8 cellular contexts compared by ENCODE assay signal in the genomic region with DNA sequence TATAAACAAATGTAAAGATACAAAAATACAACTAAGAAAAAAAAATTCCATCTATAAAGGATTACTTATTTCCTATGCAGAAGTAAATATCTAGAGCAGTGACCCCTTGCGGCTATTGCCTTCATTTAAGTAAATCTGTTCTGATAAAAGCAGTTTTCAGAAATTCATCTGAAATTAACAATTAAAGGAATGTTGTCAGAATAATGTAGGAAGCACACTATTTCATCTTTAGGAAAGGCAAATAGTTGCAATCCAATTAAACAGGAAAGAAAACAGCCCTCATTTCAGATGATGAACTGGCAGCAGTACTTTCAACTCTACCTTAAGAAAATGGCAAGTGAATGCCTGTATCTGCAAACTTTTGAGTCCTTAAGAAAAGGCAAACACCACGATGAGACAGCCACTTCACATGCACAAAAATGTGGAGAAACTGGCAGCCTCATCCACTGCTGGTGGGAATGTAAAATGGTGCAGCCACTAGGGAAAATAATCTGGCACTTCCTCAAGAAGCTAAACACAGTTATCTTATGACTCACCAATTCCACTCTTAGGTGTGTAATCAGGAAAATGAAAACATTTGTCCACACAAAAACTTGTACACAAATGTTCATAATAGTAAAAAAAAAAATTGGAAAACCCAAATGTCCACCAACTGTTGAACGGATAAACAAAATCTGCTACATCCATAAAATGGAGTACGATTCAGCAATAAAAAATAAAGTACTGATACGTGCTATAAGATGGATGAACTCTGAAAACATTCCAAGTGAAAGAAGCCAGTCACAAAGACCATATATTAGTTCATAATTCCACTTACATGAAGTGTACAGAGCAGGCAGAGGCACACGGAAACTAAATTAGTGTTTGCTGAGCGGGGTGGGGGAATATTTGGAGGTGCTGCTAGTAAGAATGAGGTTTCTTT. TPM values are rescaled to one million over a fixed set of nuclear protein-coding genes. Genes with fewer than 3 reads are reported as not detected.
DNase-seq lines count a peak whose midpoint lies in the region; ATAC-seq and TF ChIP-seq lines count a peak whose summit lies in the region.

No MANE protein-coding gene starts in this region.

- no peak for ATAC-seq in HG03354 (IDR thresholded peaks at IDR 0.05; ENCODE audit: poor library complexity, severe bottlenecking, unreplicated experiment)
- no peak for ATAC-seq in HG02623 (IDR thresholded peaks at IDR 0.05; ENCODE audit: unreplicated experiment)

- H3K27me3 ChIP-seq in tibial nerve: no peaks in the 10 kb centered on the region

- DNase-seq in DMS114 treated with DMSO at 0.1 percent for 48 hours (lab: John Stamatoyannopoulos, UW; ENCODE audit: unreplicated experiment) (peak; percentile 18), HT1080 (ENCODE audit: low read depth) (peak; percentile 58), amniotic stem cell (lab: John Stamatoyannopoulos, UW) (peak; percentile 40), kidney glomerular epithelial cell (lab: John Stamatoyannopoulos, UW) (peak; percentile 56), tibial nerve (ENCODE audit: low spot score in 2 of 2) (peak in 1 of 2 donors; percentile 31), NCI-H524 treated with DMSO at 0.1 percent for 48 hours (lab: John Stamatoyannopoulos, UW) (no peak)

- peaks cover 0 to 26% (median 0%) of the 10 kb centered on the region in 3 donors for H3K36me3 ChIP-seq in tibial nerve

- peaks cover 4 to 48% (median 17%) of the 10 kb centered on the region in 4 donors for H3K4me1 ChIP-seq in tibial nerve

- TF ChIP-seq POLR2A in tibial nerve (IDR thresholded peaks at IDR 0.05): no peak

- H3K27ac ChIP-seq in tibial nerve: peak overlapping the region in 3 of 4 donors; percentile 97 to 100 (median 98)

- WGBS in tibial nerve, 2 donors: 36 to 41% methylated on average over 7 of the region's 7 CpGs

- peak in 3 of 5 experiments; percentile 17 to 34 (median 20) for TF ChIP-seq CTCF in tibial nerve (IDR thresholded peaks at IDR 0.05)

- TF ChIP-seq EP300 in tibial nerve (IDR thresholded peaks at IDR 0.05): peak in 1 of 2 donors; percentile 37

- peak overlapping the region; percentile 69 to 85 (median 78) for H3K4me3 ChIP-seq in tibial nerve

- H3K9me3 ChIP-seq in tibial nerve: no peaks in the 10 kb centered on the region

RNA-seq across cellular contexts. Expression of a gene that starts 2.0 kb away (rescaled TPM):
- total RNA-seq in HT1080 (2014; rRNA removed; shearing (Covaris generic)): 2.1 and 3.1 TPM in 2 replicates
- polyA plus RNA-seq in HT1080 (2015; cell fraction: cytosol; rRNA removed): 2.4 and 3.0 TPM in 2 replicates
- polyA plus RNA-seq in HT1080 (2015; cell fraction: nucleus; rRNA removed): 6.5 and 7.4 TPM in 2 replicates
- 1 to 10 TPM; 2.2 to 8.4 (median 5.5) TPM for total RNA-seq in tibial nerve

RNA-seq across cellular contexts. Expression of a gene that starts 7.6 kb away (rescaled TPM):
- 65.6 and 93.7 TPM in 2 replicates for total RNA-seq in HT1080 (2014; rRNA removed; shearing (Covaris generic))
- 92.6 and 115 TPM in 2 replicates for polyA plus RNA-seq in HT1080 (2015; cell fraction: cytosol; rRNA removed)
- 257 and 277 TPM in 2 replicates for polyA plus RNA-seq in HT1080 (2015; cell fraction: nucleus; rRNA removed)
- total RNA-seq in tibial nerve: 100 to 1,000 TPM; 171 to 190 (median 176) TPM
